Comparison of ENCODE assay signal across 7 cellular contexts in the genomic region with DNA sequence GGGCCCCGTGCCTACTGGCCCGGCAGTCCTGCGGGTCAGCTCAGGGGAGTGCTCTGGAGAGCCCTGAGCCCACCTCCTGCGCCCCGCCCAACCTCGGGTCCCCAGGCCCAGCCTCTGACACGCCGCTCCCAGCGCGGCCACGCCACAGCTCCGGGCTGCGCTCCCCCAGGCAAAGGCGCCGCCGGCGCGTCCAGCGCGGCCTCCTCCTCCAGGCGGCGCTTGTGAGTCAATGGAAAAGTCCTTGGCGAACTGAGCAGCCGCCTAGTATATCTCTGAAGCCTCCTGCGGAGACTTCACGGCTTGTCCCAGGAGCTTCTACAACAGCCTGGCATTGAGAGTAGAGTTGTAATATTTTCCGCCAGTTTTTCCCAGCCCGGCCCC. TPM values are rescaled to one million over a fixed set of nuclear protein-coding genes. Genes with fewer than 3 reads are reported as not detected.
DNase-seq lines count a peak whose midpoint lies in the region; ATAC-seq and TF ChIP-seq lines count a peak whose summit lies in the region.

No MANE protein-coding gene starts in this region.

- peak overlapping the region in 1 of 2 donors; percentile 39 for H3K9ac ChIP-seq in colonic mucosa (ENCODE audit: low read depth in 2 of 2, low read length in 2 of 2)

- H3K27ac ChIP-seq in colonic mucosa = no peak overlapping the region

- peaks cover 29% of the 10 kb centered on the region for H3K27me3 ChIP-seq in colonic mucosa

- H3K4me3 ChIP-seq in colonic mucosa = peak overlapping the region; percentile 31

- H3K36me3 ChIP-seq in colonic mucosa = no peaks in the 10 kb centered on the region

- peak; percentile 42 for ATAC-seq in GM18511 (IDR thresholded peaks at IDR 0.05; ENCODE audit: unreplicated experiment)
- ATAC-seq in GM21381 (IDR thresholded peaks at IDR 0.05; ENCODE audit: unreplicated experiment) = no peak

- H3K4me1 ChIP-seq in colonic mucosa = peaks cover 10% of the 10 kb centered on the region

- TF ChIP-seq CTCF in colonic mucosa (IDR thresholded peaks at IDR 0.05) = peak; percentile 76

- DNase-seq in LHCN-M2 (ENCODE audit: low read depth) (peak; percentile 37), colonic mucosa (peak; percentile 88), kidney tubule cell (ENCODE audit: low spot score) (peak; percentile 83)
- peak; percentile 68 to 74 for DNase-seq in activated CD4-positive, alpha-beta T cell treated with anti-CD3 and anti-CD28 coated beads for 24 hours (ENCODE audit: low read depth in 2 of 2)
- peak; percentile 33 to 67 for DNase-seq in stimulated activated CD4-positive, alpha-beta T cell treated with anti-CD3 and anti-CD28 coated beads, Interleukin-15, amount 100 ng/mL, for 48 hours (ENCODE audit: low read depth in 2 of 2)

- no peaks in the 10 kb centered on the region for H3K9me3 ChIP-seq in colonic mucosa

- intact Hi-C loops in colonic mucosa (cut with DNase I) = loop anchor here (5.0 to 10.0 kb wide), 2 partner anchors 109 to 352 kb away; no protein-coding TSS in a partner anchor

RNA-seq across cellular contexts. Expression of gene BMS1, which starts 29.5 kb away (rescaled TPM):
- total RNA-seq in LHCN-M2 (2014; rRNA removed) (19.5 and 21.0 TPM in 2 replicates), colonic mucosa (10 to 100 TPM; 11.4 to 14.6 TPM)
- polyA plus RNA-seq in LHCN-M2 (2012) = 9.4 TPM

Comparison
In these comparisons a context has a peak if more than half of its experiments do, and no peak if none do; other contexts are left out.
1. DNase-seq: peak in every context shown above with its lines; median percentile 88 in colonic mucosa; 83 in kidney tubule cell; 71 in activated CD4-positive, alpha-beta T cell treated with anti-CD3 and anti-CD28 coated beads for 24 hours; 50 in stimulated activated CD4-positive, alpha-beta T cell treated with anti-CD3 and anti-CD28 coated beads, Interleukin-15, amount 100 ng/mL, for 48 hours; 37 in LHCN-M2.